8 cellular contexts compared by ENCODE assay signal in genomic region chr3:3798641-3799113, GRCh38. TPM values are rescaled to one million over a fixed set of nuclear protein-coding genes. Genes with fewer than 3 reads are reported as not detected.
DNase-seq lines count a peak whose midpoint lies in the region; ATAC-seq lines count a peak whose summit lies in the region.

No MANE protein-coding gene starts in this region.

- peaks cover 25% of the 10 kb centered on the region for H3K79me2 ChIP-seq in trophoblast cell (ENCODE audit: control insufficient read depth, insufficient read depth, low read length, poor library complexity)

- peak overlapping the region; percentile 77 for H3K4me3 Mint-ChIP-seq in activated T-cell treated with anti-CD3 and anti-CD28 coated beads, Interleukin-2, amount 50 U/mL, for 24 hours

- peaks cover 44% of the 10 kb centered on the region for H3K27me3 Mint-ChIP-seq in activated T-cell treated with anti-CD3 and anti-CD28 coated beads, Interleukin-2, amount 50 U/mL, for 24 hours

- H3K4me3 ChIP-seq in trophoblast cell (ENCODE audit: low read depth, low read length): peak overlapping the region; percentile 97

- H2BK120ac ChIP-seq in trophoblast cell (ENCODE audit: insufficient read depth, low read length, poor library complexity): peak overlapping the region; percentile 96

- H4K12ac ChIP-seq in trophoblast cell (ENCODE audit: low read depth, low read length): peak overlapping the region; percentile 82

- no peaks in the 10 kb centered on the region for H3K27me3 ChIP-seq in trophoblast cell (ENCODE audit: insufficient read depth, low read length)

- peak overlapping the region; percentile 87 for H3K9ac ChIP-seq in ES-I3 (ENCODE audit: low read depth, low read length)
- peak overlapping the region; percentile 84 for H3K9ac ChIP-seq in trophoblast cell (ENCODE audit: low read length)

- no CpG with 5 or more reads among the region's 37 CpGs for WGBS in trophoblast cell (ENCODE audit: extremely low coverage, insufficient coverage, insufficient read length)

- peaks cover 29% of the 10 kb centered on the region for H3K4me1 Mint-ChIP-seq in activated T-cell treated with anti-CD3 and anti-CD28 coated beads, Interleukin-2, amount 50 U/mL, for 24 hours (ENCODE audit: low read depth)

- H2AK5ac ChIP-seq in trophoblast cell (ENCODE audit: low read length): peak overlapping the region; percentile 55

- no peaks in the 10 kb centered on the region for H3K9me3 ChIP-seq in ES-I3 (ENCODE audit: control insufficient read depth, insufficient read depth, low read length)
- H3K9me3 ChIP-seq in trophoblast cell (ENCODE audit: insufficient read depth, low read depth, low read length): no peaks in the 10 kb centered on the region

- H3K36me3 Mint-ChIP-seq in activated T-cell treated with anti-CD3 and anti-CD28 coated beads, Interleukin-2, amount 50 U/mL, for 24 hours (ENCODE audit: low read depth): no peaks in the 10 kb centered on the region

- ATAC-seq in HG02884 (IDR thresholded peaks at IDR 0.05; ENCODE audit: unreplicated experiment): peak; percentile 29
- ATAC-seq in left cardiac atrium: peak; percentile 36 to 69
- no peak for ATAC-seq in HG02571 (IDR thresholded peaks at IDR 0.05; ENCODE audit: unreplicated experiment)

- intact Hi-C loops in left cardiac atrium (cut with DNase I): no loop called here

- H4K91ac ChIP-seq in trophoblast cell (ENCODE audit: low read depth, low read length): peak overlapping the region; percentile 97

- H3K14ac ChIP-seq in trophoblast cell (ENCODE audit: low read length): peak overlapping the region; percentile 98

- H3K18ac ChIP-seq in trophoblast cell (ENCODE audit: low read length): peak overlapping the region; percentile 97

- H3K27ac ChIP-seq in trophoblast cell (ENCODE audit: low read depth, low read length): peak overlapping the region; percentile 93

- H3K4ac ChIP-seq in trophoblast cell (ENCODE audit: low read depth, low read length): peak overlapping the region; percentile 96

- H3K4me2 ChIP-seq in trophoblast cell (ENCODE audit: low read length): peak overlapping the region; percentile 79

- H2AFZ ChIP-seq in trophoblast cell (ENCODE audit: insufficient read depth, low read length, poor library complexity): peak overlapping the region; percentile 84

- H4K8ac ChIP-seq in trophoblast cell (ENCODE audit: low read depth, low read length): peak overlapping the region; percentile 92

- peaks cover 7% of the 10 kb centered on the region; the same call in 1 of the 2 replicates for H3K4me1 ChIP-seq in ES-I3 (ENCODE audit: insufficient read depth, low read length)
- H3K4me1 ChIP-seq in trophoblast cell (ENCODE audit: control insufficient read depth in 1 of 2, insufficient read depth in 2 of 2, low read length in 2 of 2): peaks cover 2 to 4% of the 10 kb centered on the region in 2 experiments

- peak; percentile 55 for DNase-seq in activated T-cell treated with anti-CD3 and anti-CD28 coated beads, Interleukin-2, amount 50 U/mL, for 24 hours
- DNase-seq in left cardiac atrium (no peak), trophoblast cell (peak in 1 of 2 donors; percentile 20), GDM1 (lab: John Stamatoyannopoulos, UW) (no peak)
- no peak for DNase-seq in central memory CD4-positive, alpha-beta T cell

- peaks cover 2% of the 10 kb centered on the region for H3K9me3 Mint-ChIP-seq in activated T-cell treated with anti-CD3 and anti-CD28 coated beads, Interleukin-2, amount 50 U/mL, for 24 hours

- peak overlapping the region; percentile 76 for H3K27ac Mint-ChIP-seq in activated T-cell treated with anti-CD3 and anti-CD28 coated beads, Interleukin-2, amount 50 U/mL, for 24 hours

- no peak overlapping the region for H3K23ac ChIP-seq in trophoblast cell (ENCODE audit: low read length)

- no peaks in the 10 kb centered on the region; the same call in 1 of the 2 replicates for H3K36me3 ChIP-seq in ES-I3 (ENCODE audit: insufficient read depth, low read length)
- H3K36me3 ChIP-seq in trophoblast cell (ENCODE audit: control insufficient read depth in 1 of 2, insufficient read depth in 2 of 2, low read length in 2 of 2): peaks cover 5 to 7% of the 10 kb centered on the region in 2 experiments

- peak overlapping the region; percentile 86 for H2BK5ac ChIP-seq in trophoblast cell (ENCODE audit: low read depth, low read length, poor library complexity)

- H3K79me1 ChIP-seq in trophoblast cell (ENCODE audit: low read length): peaks cover 22% of the 10 kb centered on the region

- H2BK12ac ChIP-seq in trophoblast cell (ENCODE audit: low read length): peak overlapping the region; percentile 51

RNA-seq across cellular contexts. Expression of gene LRRN1, which starts 0.6 kb away (rescaled TPM):
- total RNA-seq in left cardiac atrium: under 1 TPM; 0.13 to 0.32 TPM
- 338 TPM in 2 replicates for polyA plus RNA-seq in trophoblast cell (2013)
